ENCODE assay signal across 8 cellular contexts in the genomic region with DNA sequence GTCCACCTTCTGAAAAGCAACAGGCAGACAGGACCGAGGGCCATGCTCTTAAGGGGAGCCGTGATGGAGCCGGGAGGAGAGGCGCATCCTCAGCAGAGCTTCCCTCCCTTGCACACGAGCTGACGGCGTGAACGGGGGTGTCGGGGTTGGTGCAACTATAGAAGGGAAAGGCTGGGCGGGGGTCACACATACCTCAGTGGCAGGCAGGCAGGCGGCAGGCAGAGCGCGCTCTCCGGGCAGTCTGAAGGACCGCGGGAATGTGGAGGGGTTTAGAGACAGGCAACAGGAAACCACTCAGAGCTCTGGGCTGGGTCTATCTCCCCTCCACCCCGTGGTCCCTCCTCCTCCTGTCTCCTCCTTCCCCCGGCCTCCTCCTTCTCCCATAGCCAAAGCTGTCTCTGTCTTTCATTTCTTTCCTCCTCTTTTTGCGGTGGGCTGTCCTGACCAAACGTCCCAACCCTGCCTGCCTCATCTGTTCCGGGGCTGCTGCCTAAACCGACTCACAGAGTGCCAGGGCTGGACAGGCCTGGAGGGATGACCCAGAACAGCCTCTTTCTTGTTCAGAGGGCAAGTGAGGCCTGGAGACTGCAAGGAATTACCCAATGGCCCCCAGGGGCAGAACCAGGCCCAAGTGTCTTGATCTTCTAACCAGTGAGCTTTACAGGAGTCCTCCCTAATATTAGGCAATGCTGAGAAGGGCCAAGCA. TPM values are rescaled to one million over a fixed set of nuclear protein-coding genes. Genes with fewer than 3 reads are reported as not detected.
DNase-seq lines count a peak whose midpoint lies in the region; ATAC-seq and TF ChIP-seq lines count a peak whose summit lies in the region.

Gene SPARC, minus strand, starts transcription at position 243 of the 706 bp plus-strand sequence. CDS start 10,727 bp downstream, outside the sequence.

- H3K9me3 ChIP-seq in OCI-LY3 (ENCODE audit: insufficient read depth, low read length): no peaks in the 10 kb centered on the region
- H3K9me3 ChIP-seq in spleen: no peaks in the 10 kb centered on the region
- H3K9me3 ChIP-seq in PC-3 (ENCODE audit: low read length): no peaks in the 10 kb centered on the region

- H3K9ac ChIP-seq in OCI-LY3 (ENCODE audit: low read length): peak within 1 kb of the TSS; percentile 25; the same call in 1 of the 2 replicates
- no peak within 1 kb of the TSS for H3K9ac ChIP-seq in PC-3 (ENCODE audit: low read length)

- H3K4me1 ChIP-seq in OCI-LY3 (ENCODE audit: low read length): peaks cover 11% of the 10 kb centered on the region
- H3K4me1 ChIP-seq in spleen: peaks cover 10 to 58% (median 33%) of the 10 kb centered on the region in 6 donors
- H3K4me1 ChIP-seq in PC-3 (ENCODE audit: insufficient read depth, low read length): peaks cover 12% of the 10 kb centered on the region

- 2 to 11% (median 5%) methylated on average over 22 of the region's 22 CpGs for WGBS in spleen, 5 donors

- H3K4me3 ChIP-seq in OCI-LY3 (ENCODE audit: low read length) (peak within 1 kb of the TSS; percentile 76), spleen (peak within 1 kb of the TSS; percentile 39 to 72 (median 50)), PC-3 (ENCODE audit: low read length) (no peak within 1 kb of the TSS)

- TF ChIP-seq CTCF in OCI-LY3 (IDR thresholded peaks at IDR 0.05; ENCODE audit: low read depth, low read length): no peak
- no peak for TF ChIP-seq CTCF in spleen (IDR thresholded peaks at IDR 0.05 in 8 of 11, conservative IDR thresholded peaks at IDR 0.05 in 3 of 11)
- TF ChIP-seq CTCF in PC-3 (conservative IDR thresholded peaks at IDR 0.05; ENCODE audit: low read depth, low read length): no peak

- ATAC-seq in HG02852 (IDR thresholded peaks at IDR 0.05; ENCODE audit: unreplicated experiment): peak; percentile 90
- ATAC-seq in PC-3: no peak

- H3K79me2 ChIP-seq in OCI-LY3 (ENCODE audit: low read length) (no peaks in the 10 kb centered on the region), PC-3 (ENCODE audit: low read length) (no peaks in the 10 kb centered on the region)

- peak in 2 of 3 donors; percentile 46 to 56 for TF ChIP-seq POLR2A in spleen (IDR thresholded peaks at IDR 0.05)

- intact Hi-C loops in spleen (cut with DNase I; ENCODE audit: low total_unique reads) (no loop called here), PC-3 (cut with micrococcal nuclease) (no loop called here)

- H3F3A ChIP-seq in PC-3 (ENCODE audit: low read length, unreplicated experiment): no peaks in the 10 kb centered on the region

- peak; percentile 7 for DNase-seq in activated CD4-positive, alpha-beta T cell treated with anti-CD3 and anti-CD28 coated beads for 48 hours
- no peak for DNase-seq in activated CD4-positive, alpha-beta T cell treated with anti-CD3 and anti-CD28 coated beads for 1 hour
- DNase-seq in dedifferentiated amniotic fluid mesenchymal stem cell (ENCODE audit: extremely low spot score) (peak; percentile 89), spleen (no peak), PC-3 (no peak)

- CTCF ChIA-PET in PC-3 (lab: Charles Lee): interaction anchor here (0.6 kb wide), 1 partner anchor 12 kb away, joined by 4 read pairs; no protein-coding TSS in a partner anchor

- no peaks in the 10 kb centered on the region for H3K27me3 ChIP-seq in OCI-LY3 (ENCODE audit: low read depth, low read length)
- H3K27me3 ChIP-seq in layer of hippocampus (ENCODE audit: control insufficient read depth, insufficient read depth, low read length): no peaks in the 10 kb centered on the region
- H3K27me3 ChIP-seq in spleen (replicated peaks in 1 of 7): peaks cover 0 to 16% (median 0%) of the 10 kb centered on the region in 7 donors
- no peaks in the 10 kb centered on the region for H3K27me3 ChIP-seq in PC-3 (ENCODE audit: low read length)

- POLR2A ChIA-PET in PC-3 (lab: Charles Lee; ENCODE audit: unreplicated experiment): no interaction called here

- H2AFZ ChIP-seq in OCI-LY3 (ENCODE audit: low read depth, low read length) (peak within 1 kb of the TSS; percentile 93), PC-3 (ENCODE audit: low read length) (no peak within 1 kb of the TSS)

- H3K36me3 ChIP-seq in OCI-LY3 (replicated peaks; ENCODE audit: low read depth, low read length): no peaks in the 10 kb centered on the region
- H3K36me3 ChIP-seq in spleen: peaks cover 0 to 2% (median 0%) of the 10 kb centered on the region in 6 donors
- no peaks in the 10 kb centered on the region for H3K36me3 ChIP-seq in PC-3 (ENCODE audit: low read depth, low read length)

- no TSS peak for BruUV-seq in PC-3 (replicated peaks; lab: Mats Ljungman, UMichigan)

- H3K4me2 ChIP-seq in OCI-LY3 (ENCODE audit: low read length): peak within 1 kb of the TSS; percentile 80
- H3K4me2 ChIP-seq in PC-3 (ENCODE audit: low read length): no peak within 1 kb of the TSS

- H4K20me1 ChIP-seq in OCI-LY3 (ENCODE audit: insufficient read depth, low read length) (no peaks in the 10 kb centered on the region), PC-3 (ENCODE audit: low read length) (no peaks in the 10 kb centered on the region)

- no peaks in the 10 kb centered on the region for H3K9me2 ChIP-seq in PC-3 (replicated peaks; ENCODE audit: low read length)

- no peak within 1 kb of the TSS for H3K27ac ChIP-seq in OCI-LY3 (ENCODE audit: low read length)
- H3K27ac ChIP-seq in layer of hippocampus (ENCODE audit: low read depth, low read length): peak within 1 kb of the TSS; percentile 83
- peak within 1 kb of the TSS; percentile 60 to 89 (median 82) for H3K27ac ChIP-seq in spleen
- no peak within 1 kb of the TSS for H3K27ac ChIP-seq in PC-3 (ENCODE audit: low read length)

RNA-seq across cellular contexts. Expression of gene SPARC, which starts in this region (rescaled TPM):
- 100 to 1,000 TPM; 320 to 963 (median 552) TPM for total RNA-seq in spleen
- polyA plus RNA-seq in spleen: 100 to 1,000 TPM in 2 of 3 donors, 10 to 100 TPM in 1; 76.5 to 195 (median 135) TPM
- total RNA-seq in PC-3 (2014; rRNA removed): 0.86 and 2.7 TPM in 2 replicates

Comparison
In these comparisons a context has a peak if more than half of its experiments do, and no peak if none do; other contexts are left out.
1. RNA of gene SPARC (total RNA-seq): 320 to 963 TPM in spleen; 0.86 to 2.7 TPM in PC-3; every median in the first group is over 10 times any median in the second.
2. DNase-seq: peak in activated CD4-positive, alpha-beta T cell treated with anti-CD3 and anti-CD28 coated beads for 48 hours (single experiment) and dedifferentiated amniotic fluid mesenchymal stem cell (single experiment); none in activated CD4-positive, alpha-beta T cell treated with anti-CD3 and anti-CD28 coated beads for 1 hour (single experiment), spleen (single experiment) and PC-3 (single experiment).
3. H3K27ac ChIP-seq: peak in layer of hippocampus (single experiment) and spleen (8 of 8); none in OCI-LY3 (single experiment) and PC-3 (single experiment).